ENCODE assay signal across 12 cellular contexts in the genomic region with DNA sequence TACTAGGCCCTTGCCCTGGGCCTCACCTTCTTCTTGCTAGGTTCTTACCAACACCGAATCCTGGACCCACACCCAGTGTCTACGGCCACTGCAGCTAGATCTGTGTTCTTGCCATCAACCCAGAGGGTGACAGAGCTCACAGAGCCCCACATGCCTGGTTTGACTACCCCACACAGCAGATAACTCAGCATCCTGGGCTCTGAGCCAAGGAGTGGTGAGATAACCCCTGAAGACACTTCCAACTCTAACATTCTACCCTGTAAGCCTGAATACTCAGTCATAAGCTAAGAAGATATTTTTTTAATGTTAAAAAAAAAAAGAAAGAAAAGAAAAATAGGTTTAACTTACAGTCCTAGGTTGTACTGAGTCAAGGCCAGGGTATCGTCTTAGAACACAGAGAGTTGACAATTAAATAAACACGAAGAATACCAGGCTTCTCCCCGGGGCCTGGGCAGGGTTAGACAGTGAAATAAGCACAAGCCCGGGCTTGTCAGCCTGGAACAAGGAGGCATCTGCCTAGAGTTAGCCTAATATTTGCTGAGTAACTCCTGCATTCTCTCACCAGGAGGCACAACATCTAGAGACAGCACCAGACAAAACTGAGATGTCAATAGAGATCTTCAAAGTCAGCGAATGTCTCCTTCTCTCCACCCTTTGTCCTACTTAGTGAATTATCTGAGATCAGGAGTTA.
DNase-seq lines count a peak whose midpoint lies in the region; FAIRE-seq and TF ChIP-seq lines count a peak whose summit lies in the region.
"Had no signal": no experiment of that assay in that cellular context is flagged by ENCODE, and none has a peak within 500 bp of the region (broad histone marks: within the 10 kb centered on the region; RNA-seq: fewer than 3 reads in every experiment).

No MANE protein-coding gene starts in this region.

- DNase-seq in DMS79 treated with DMSO at 0.1 percent for 48 hours (lab: John Stamatoyannopoulos, UW) (peak; percentile 18), DMS79 (lab: John Stamatoyannopoulos, UW) (no peak), NCI-H446 treated with DMSO at 0.1 percent for 48 hours (lab: John Stamatoyannopoulos, UW) (peak; percentile 82), bronchial epithelial cell (ENCODE audit: low read depth) (peak; percentile 93), prostate gland (ENCODE audit: low spot score) (peak; percentile 31), amniotic stem cell (lab: John Stamatoyannopoulos, UW) (no peak), Karpas-422 (no peak)
- no peak for DNase-seq in stimulated activated CD8-positive, alpha-beta memory T cell treated with anti-CD3 and anti-CD28 coated beads, Interleukin-4, amount 100 ng/mL, for 48 hours
- DNase-seq: 8988T had no signal

- H3K27ac ChIP-seq in prostate gland (no peak overlapping the region), Karpas-422 (ENCODE audit: low read length) (no peak overlapping the region)
- H3K27ac ChIP-seq: cardiac muscle cell had no signal

- no peak for TF ChIP-seq POLR2A in prostate gland (IDR thresholded peaks at IDR 0.05)

- TF ChIP-seq CTCF in bronchial epithelial cell (IDR thresholded peaks at IDR 0.05; ENCODE audit: insufficient read depth, low read length, severe bottlenecking) (no peak), prostate gland (IDR thresholded peaks at IDR 0.05) (no peak)

- H3K9me3 ChIP-seq in prostate gland (no peaks in the 10 kb centered on the region), Karpas-422 (ENCODE audit: low read length) (no peaks in the 10 kb centered on the region; the same call in 1 of the 2 replicates)

- no peaks in the 10 kb centered on the region for H3K27me3 ChIP-seq in bronchial epithelial cell (ENCODE audit: control insufficient read depth, insufficient read depth, low read length)
- no peaks in the 10 kb centered on the region for H3K27me3 ChIP-seq in prostate gland (replicated peaks; ENCODE audit: insufficient read depth)
- no peaks in the 10 kb centered on the region for H3K27me3 ChIP-seq in Karpas-422 (ENCODE audit: low read length)
- H3K27me3 ChIP-seq: cardiac muscle cell had no signal

- H3K36me3 ChIP-seq in bronchial epithelial cell (ENCODE audit: control insufficient read depth, insufficient read depth, low read length): no peaks in the 10 kb centered on the region
- H3K36me3 ChIP-seq in prostate gland: no peaks in the 10 kb centered on the region
- no peaks in the 10 kb centered on the region for H3K36me3 ChIP-seq in Karpas-422 (ENCODE audit: insufficient read depth, low read length)
- H3K36me3 ChIP-seq: cardiac muscle cell had no signal

- 45% methylated on average over 7 of the region's 7 CpGs for WGBS in prostate gland

- H3K9me2 ChIP-seq in Karpas-422 (replicated peaks; ENCODE audit: insufficient read depth, low read length): no peaks in the 10 kb centered on the region

- no peak overlapping the region for H2AFZ ChIP-seq in Karpas-422 (ENCODE audit: low read length)

- H3K79me2 ChIP-seq in Karpas-422 (ENCODE audit: low read length): no peaks in the 10 kb centered on the region

- H3K4me1 ChIP-seq in prostate gland (replicated peaks): no peaks in the 10 kb centered on the region
- no peaks in the 10 kb centered on the region for H3K4me1 ChIP-seq in Karpas-422 (ENCODE audit: low read length)

- H3K9ac ChIP-seq in Karpas-422 (ENCODE audit: low read length): no peak overlapping the region

- FAIRE-seq in bronchial epithelial cell (lab: Jason Lieb, UNC): peak; percentile 91
- FAIRE-seq: GM19239, HTR-8/SVneo had no signal

- no peaks in the 10 kb centered on the region for H4K20me1 ChIP-seq in Karpas-422 (ENCODE audit: insufficient read depth, low read depth, low read length)

- no peak overlapping the region for H3K4me2 ChIP-seq in Karpas-422 (ENCODE audit: low read depth, low read length, poor library complexity, severe bottlenecking)

- H3K4me3 ChIP-seq in bronchial epithelial cell (ENCODE audit: low read depth, low read length): no peak overlapping the region
- no peak overlapping the region for H3K4me3 ChIP-seq in prostate gland
- H3K4me3 ChIP-seq in Karpas-422 (ENCODE audit: low read length): no peak overlapping the region
- H3K4me3 ChIP-seq: cardiac muscle cell had no signal

- intact Hi-C loops in prostate gland (cut with DNase I): no loop called here

Comparison
In these comparisons a context has a peak if more than half of its experiments do, and no peak if none do; other contexts are left out.
1. DNase-seq: peak in DMS79 treated with DMSO at 0.1 percent for 48 hours (single experiment), NCI-H446 treated with DMSO at 0.1 percent for 48 hours (single experiment), bronchial epithelial cell (single experiment) and prostate gland (single experiment); none in DMS79 (single experiment), stimulated activated CD8-positive, alpha-beta memory T cell treated with anti-CD3 and anti-CD28 coated beads, Interleukin-4, amount 100 ng/mL, for 48 hours (single experiment), amniotic stem cell (single experiment) and Karpas-422 (single experiment).